9 cellular contexts compared by ENCODE assay signal in the genomic region with DNA sequence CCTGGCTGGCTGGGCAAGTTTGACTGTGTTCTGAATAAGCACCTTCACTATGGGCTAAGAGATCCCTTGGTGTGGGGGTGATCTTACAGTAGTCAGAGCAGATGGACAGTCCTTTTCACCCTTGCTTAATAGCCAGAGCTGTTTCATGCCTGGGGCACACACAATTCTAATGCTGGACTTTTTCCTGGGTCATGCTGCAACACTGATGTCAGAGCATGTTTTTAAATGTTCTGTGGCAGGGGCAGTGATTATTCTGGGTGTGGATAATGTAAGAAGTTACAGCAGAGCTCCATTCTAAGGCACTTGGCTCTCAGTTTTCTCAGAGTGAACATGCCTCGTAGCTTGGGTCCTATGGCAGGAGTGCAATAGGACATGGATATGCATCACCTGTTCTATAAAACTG. TPM values are rescaled to one million over a fixed set of nuclear protein-coding genes. Genes with fewer than 3 reads are reported as not detected.
A peak's percentile ranks its signal among the peaks of the same experiment; 100 is the strongest.
DNase-seq lines count a peak whose midpoint lies in the region; ATAC-seq and TF ChIP-seq lines count a peak whose summit lies in the region.
"Had no signal": no experiment of that assay in that cellular context is flagged by ENCODE, and none has a peak within 500 bp of the region (broad histone marks: within the 10 kb centered on the region; RNA-seq: fewer than 3 reads in every experiment).

No MANE protein-coding gene starts in this region.

- in situ Hi-C loops in GM23248 (cut with MboI) = no loop called here

- H4K20me1 ChIP-seq in GM23248 (ENCODE audit: insufficient read depth) = peaks cover 33% of the 10 kb centered on the region
- peaks cover 32% of the 10 kb centered on the region for H4K20me1 ChIP-seq in SU-DHL-6 (ENCODE audit: low read depth, low read length)

- TF ChIP-seq CTCF in SU-DHL-6 (IDR thresholded peaks at IDR 0.05; ENCODE audit: insufficient read depth, low read length, poor library complexity, severe bottlenecking) (no peak), esophagus squamous epithelium (IDR thresholded peaks at IDR 0.05) (no peak), thyroid gland (IDR thresholded peaks at IDR 0.05) (no peak)

- H2AFZ ChIP-seq in GM23248 = no peak overlapping the region
- no peak overlapping the region for H2AFZ ChIP-seq in SU-DHL-6 (ENCODE audit: low read depth, low read length, severe bottlenecking)

- H3K9me2 ChIP-seq in GM23248 (ENCODE audit: insufficient read depth) (no peaks in the 10 kb centered on the region), SU-DHL-6 (replicated peaks; ENCODE audit: insufficient read depth, low read length) (no peaks in the 10 kb centered on the region)

- H3K4me1 ChIP-seq in GM23248 (ENCODE audit: insufficient read depth) (peaks cover 37% of the 10 kb centered on the region), esophagus squamous epithelium (peaks cover 47 to 79% (median 60%) of the 10 kb centered on the region in 3 donors), skeletal muscle satellite cell (ENCODE audit: control insufficient read depth, insufficient read depth, low read length) (peaks cover 60% of the 10 kb centered on the region), thyroid gland (peaks cover 16 to 36% of the 10 kb centered on the region in 2 donors), aorta (ENCODE audit: control insufficient read depth in 1 of 2, insufficient read depth in 2 of 2, low read length in 2 of 2) (no peaks in the 10 kb centered on the region)

- WGBS in GM23248 (ENCODE audit: low coverage in 1 of 2, low lambda C conversion rate in 2 of 2, missing lambda C conversion rate in 2 of 2), 2 experiments = 44 to 56% methylated on average over 1 of the region's 1 CpG
- WGBS in esophagus squamous epithelium, 2 donors = 60 to 86% methylated on average over 1 of the region's 1 CpG
- WGBS in thyroid gland, 2 donors = 73% methylated on average over 1 of the region's 1 CpG; no CpG with 5 or more reads in 1 of the 2 donors
- WGBS in aorta, 2 donors = 37 to 53% methylated on average over 1 of the region's 1 CpG

- peak overlapping the region; percentile 93 for H3K4me3 ChIP-seq in GM23248
- no peak overlapping the region for H3K4me3 ChIP-seq in SU-DHL-6 (ENCODE audit: insufficient read depth, low read length, poor library complexity, severe bottlenecking)
- H3K4me3 ChIP-seq in esophagus squamous epithelium = peak overlapping the region in 2 of 4 donors; percentile 73 to 78
- H3K4me3 ChIP-seq in skeletal muscle satellite cell (ENCODE audit: low read length) = peak overlapping the region; percentile 90
- no peak overlapping the region for H3K4me3 ChIP-seq in thyroid gland (replicated peaks in 1 of 3)
- H3K4me3 ChIP-seq in aorta (ENCODE audit: low read length in 2 of 2) = no peak overlapping the region

- DNase-seq in GM23248 (peak; percentile 58), esophagus squamous epithelium (lab: John Stamatoyannopoulos, UW) (no peak), thyroid gland (no peak), aorta (no peak)
- DNase-seq: foreskin melanocyte, NCI-H226 had no signal

- H3K36me3 ChIP-seq in GM23248 (ENCODE audit: low read depth) (peaks cover 44% of the 10 kb centered on the region), SU-DHL-6 (ENCODE audit: low read length) (peaks cover 38% of the 10 kb centered on the region), esophagus squamous epithelium (peaks cover 40 to 65% (median 48%) of the 10 kb centered on the region in 3 donors), skeletal muscle satellite cell (ENCODE audit: insufficient read depth, low read length) (peaks cover 73% of the 10 kb centered on the region), thyroid gland (peaks cover 53 to 54% of the 10 kb centered on the region in 2 donors), aorta (ENCODE audit: control insufficient read depth in 1 of 2, insufficient read depth in 2 of 2, low read length in 1 of 2) (peaks cover 0 to 18% of the 10 kb centered on the region in 2 donors)

- intact Hi-C loops in esophagus squamous epithelium (cut with DNase I) (no loop called here), thyroid gland (cut with DNase I) (no loop called here), aorta (cut with DNase I) (no loop called here)

- H3K4me2 ChIP-seq in GM23248 (ENCODE audit: unreplicated experiment) (peak overlapping the region; percentile 79), SU-DHL-6 (ENCODE audit: low read depth, low read length, poor library complexity, severe bottlenecking) (peak overlapping the region; percentile 71), skeletal muscle satellite cell (ENCODE audit: low read length) (peak overlapping the region; percentile 89)

- H3K27ac ChIP-seq in GM23248 (peak overlapping the region; percentile 96), SU-DHL-6 (ENCODE audit: low read depth, low read length) (peak overlapping the region; percentile 4; the same call in 1 of the 2 replicates), esophagus squamous epithelium (peak overlapping the region; percentile 97 to 100 (median 98)), thyroid gland (no peak overlapping the region), aorta (ENCODE audit: low read depth in 1 of 2, low read length in 2 of 2) (no peak overlapping the region)

- no peaks in the 10 kb centered on the region for H3K9me3 ChIP-seq in GM23248 (ENCODE audit: low read depth)
- no peaks in the 10 kb centered on the region for H3K9me3 ChIP-seq in SU-DHL-6 (ENCODE audit: insufficient read depth, low read length)
- H3K9me3 ChIP-seq in esophagus squamous epithelium = no peaks in the 10 kb centered on the region
- no peaks in the 10 kb centered on the region for H3K9me3 ChIP-seq in skeletal muscle satellite cell (replicated peaks; ENCODE audit: low read length)
- H3K9me3 ChIP-seq in thyroid gland = no peaks in the 10 kb centered on the region
- no peaks in the 10 kb centered on the region for H3K9me3 ChIP-seq in aorta (ENCODE audit: control insufficient read depth, low read length)

- ATAC-seq in aorta (ENCODE audit: low FRiP score) (no peak), GM21717 (IDR thresholded peaks at IDR 0.05; ENCODE audit: unreplicated experiment) (no peak)

- peak overlapping the region; percentile 99 for H3K9ac ChIP-seq in GM23248
- H3K9ac ChIP-seq in SU-DHL-6 (ENCODE audit: low read length) = no peak overlapping the region; the same call in 1 of the 2 replicates
- peak overlapping the region; percentile 99 for H3K9ac ChIP-seq in skeletal muscle satellite cell (ENCODE audit: low read depth, low read length)

- H3K27me3 ChIP-seq in GM23248 (replicated peaks; ENCODE audit: insufficient read depth) (no peaks in the 10 kb centered on the region), SU-DHL-6 (ENCODE audit: low read length) (no peaks in the 10 kb centered on the region), esophagus squamous epithelium (no peaks in the 10 kb centered on the region), skeletal muscle satellite cell (ENCODE audit: control insufficient read depth, insufficient read depth, low read length) (no peaks in the 10 kb centered on the region), thyroid gland (no peaks in the 10 kb centered on the region), aorta (ENCODE audit: control insufficient read depth in 1 of 2, insufficient read depth in 2 of 2, low read length in 1 of 2) (no peaks in the 10 kb centered on the region)

- TF ChIP-seq POLR2A in esophagus squamous epithelium (IDR thresholded peaks at IDR 0.05) (no peak), thyroid gland (IDR thresholded peaks at IDR 0.05) (no peak)

- peaks cover 75% of the 10 kb centered on the region for H3K79me2 ChIP-seq in GM23248 (ENCODE audit: insufficient read depth)
- H3K79me2 ChIP-seq in SU-DHL-6 (ENCODE audit: insufficient read depth, low read length) = peaks cover 35% of the 10 kb centered on the region

- H3F3A ChIP-seq in GM23248 (ENCODE audit: insufficient read depth) = peaks cover 63% of the 10 kb centered on the region
- peaks cover 87% of the 10 kb centered on the region for H3F3A ChIP-seq in SU-DHL-6 (ENCODE audit: insufficient read depth)

RNA-seq across cellular contexts. Expression of a gene that starts 4.0 kb away (rescaled TPM):
- 51.1 and 55.0 TPM in 2 replicates for total RNA-seq in GM23248 (2014; rRNA removed; shearing (Covaris generic))
- 84.5 and 88.1 TPM in 2 replicates for polyA plus RNA-seq in GM23248 (2016; fragmentation: Nextera tagmentation; extraction: Ambion mirVana)
- 10 to 100 TPM; 32.1 to 52.9 (median 45.2) TPM for total RNA-seq in esophagus squamous epithelium
- total RNA-seq in skeletal muscle satellite cell (2012; rRNA removed) = 17.5 and 19.2 TPM in 2 replicates
- 10 to 100 TPM; 13.6 to 52.0 (median 21.5) TPM for total RNA-seq in thyroid gland
- total RNA-seq in aorta = 100 to 1,000 TPM; 111 to 112 TPM
- 100 to 1,000 TPM in 1 of 2 donors, 10 to 100 TPM in 1; 55.3 to 111 TPM for polyA plus RNA-seq in aorta

RNA-seq across cellular contexts. Expression of a gene that starts 8.2 kb away (rescaled TPM):
- total RNA-seq in GM23248 (2014; rRNA removed; shearing (Covaris generic)) = 127 and 195 TPM in 2 replicates
- polyA plus RNA-seq in GM23248 (2016; fragmentation: Nextera tagmentation; extraction: Ambion mirVana) = 63.2 and 65.9 TPM in 2 replicates
- total RNA-seq in esophagus squamous epithelium = 100 to 1,000 TPM in 2 of 4 donors, 10 to 100 TPM in 2; 69.3 to 123 (median 100) TPM
- total RNA-seq in skeletal muscle satellite cell (2012; rRNA removed) = 124 and 175 TPM in 2 replicates
- 100 to 1,000 TPM in 3 of 4 donors, 10 to 100 TPM in 1; 88.8 to 250 (median 164) TPM for total RNA-seq in thyroid gland
- 10 to 100 TPM; 21.4 to 24.7 TPM for total RNA-seq in aorta
- 10 to 100 TPM; 12.0 to 20.8 TPM for polyA plus RNA-seq in aorta

RNA-seq across cellular contexts. Expression of a gene that starts 13.8 kb away (rescaled TPM):
- total RNA-seq in GM23248 (2014; rRNA removed; shearing (Covaris generic)) = 82.5 and 111 TPM in 2 replicates
- polyA plus RNA-seq in GM23248 (2016; fragmentation: Nextera tagmentation; extraction: Ambion mirVana) (1.3 and 1.9 TPM in 2 replicates), aorta (10 to 100 TPM; 48.4 to 75.1 TPM)
- total RNA-seq in esophagus squamous epithelium (10 to 100 TPM; 32.1 to 65.4 (median 48.3) TPM), thyroid gland (10 to 100 TPM; 62.4 to 73.3 (median 66.3) TPM), aorta (10 to 100 TPM; 36.2 to 38.3 TPM)
- 73.3 and 90.0 TPM in 2 replicates for total RNA-seq in skeletal muscle satellite cell (2012; rRNA removed)

RNA-seq across cellular contexts. Expression of a gene that starts 14.4 kb away (rescaled TPM):
- total RNA-seq in GM23248 (2014; rRNA removed; shearing (Covaris generic)) = 3.9 TPM in 1 of 2 replicates, not detected in the other
- polyA plus RNA-seq in GM23248 (2016; fragmentation: Nextera tagmentation; extraction: Ambion mirVana) (0.71 and 1.1 TPM in 2 replicates), aorta (1 to 10 TPM in 1 of 2 donors, under 1 TPM in 1; 0.50 to 2.8 TPM)
- total RNA-seq in esophagus squamous epithelium (100 to 1,000 TPM in 2 of 4 donors, 10 to 100 TPM in 2; 89.1 to 127 (median 103) TPM), thyroid gland (1 to 10 TPM in 1 of 4 donors, under 1 TPM in 1, not detected in 2; 0.67 to 3.1 TPM), aorta (1 to 10 TPM; 1.1 to 2.4 TPM)
- 0.51 TPM in 1 of 2 replicates, not detected in the other for total RNA-seq in skeletal muscle satellite cell (2012; rRNA removed)

RNA-seq across cellular contexts. Expression of a gene that starts 16.9 kb away (rescaled TPM):
- 1.5 TPM in 1 of 2 replicates, not detected in the other for total RNA-seq in GM23248 (2014; rRNA removed; shearing (Covaris generic))
- polyA plus RNA-seq in GM23248 (2016; fragmentation: Nextera tagmentation; extraction: Ambion mirVana) (1.4 and 2.0 TPM in 2 replicates), aorta (10 to 100 TPM; 25.7 to 26.4 TPM)
- total RNA-seq in esophagus squamous epithelium (10 to 100 TPM in 2 of 4 donors, 1 to 10 TPM in 2; 3.8 to 21.7 (median 10.9) TPM), thyroid gland (10 to 100 TPM; 11.7 to 32.2 (median 24.8) TPM), aorta (10 to 100 TPM; 17.7 to 28.6 TPM)
- 0.51 and 0.66 TPM in 2 replicates for total RNA-seq in skeletal muscle satellite cell (2012; rRNA removed)

Comparison
In these comparisons a context has a peak if more than half of its experiments do, and no peak if none do; other contexts are left out.
1. H3K27ac ChIP-seq: peak in GM23248 (single experiment), SU-DHL-6 (single experiment) and esophagus squamous epithelium (4 of 4); none in thyroid gland (0 of 3) and aorta (0 of 2).
2. H3K4me3 ChIP-seq: peak in GM23248 (single experiment) and skeletal muscle satellite cell (single experiment); none in SU-DHL-6 (single experiment), thyroid gland (0 of 3) and aorta (0 of 2).
3. Peak in every context shown above with its lines, with median percentiles within 50 percentile points of each other: H3K4me2 ChIP-seq.